Comparison of ENCODE assay signal across 16 cellular contexts in the genomic region with DNA sequence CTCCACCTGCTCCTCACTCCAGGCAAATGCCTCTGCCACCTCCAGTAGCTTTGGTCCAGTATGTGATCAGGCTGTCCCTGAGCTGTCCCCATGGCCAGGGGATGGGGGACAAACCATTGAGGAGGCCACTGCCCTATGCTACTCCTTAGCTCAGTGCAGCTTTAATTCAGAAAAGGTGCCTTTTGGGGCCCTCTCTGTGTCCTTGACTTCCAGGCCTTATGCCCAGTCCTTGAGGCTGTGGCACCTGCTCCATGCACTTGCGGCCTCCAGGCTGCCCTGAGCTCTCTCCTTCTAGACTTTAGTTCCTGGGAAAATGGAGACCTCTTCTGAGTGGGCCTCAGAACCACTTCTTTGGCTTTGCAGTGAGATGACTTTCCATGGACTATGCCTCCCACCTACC.
A peak's percentile ranks its signal among the peaks of the same experiment; 100 is the strongest.
DNase-seq lines count a peak whose midpoint lies in the region; ATAC-seq and TF ChIP-seq lines count a peak whose summit lies in the region.
"Had no signal": no experiment of that assay in that cellular context is flagged by ENCODE, and none has a peak within 500 bp of the region (broad histone marks: within the 10 kb centered on the region; RNA-seq: fewer than 3 reads in every experiment).

No MANE protein-coding gene starts in this region.

- no peak overlapping the region for H2BK15ac ChIP-seq in neuronal stem cell (ENCODE audit: low read length)

- H3K27ac ChIP-seq in left lung (no peak overlapping the region), aorta (ENCODE audit: low read depth in 1 of 2, low read length in 2 of 2) (no peak overlapping the region), neuronal stem cell (replicated peaks; ENCODE audit: low read length) (no peak overlapping the region)
- H3K27ac ChIP-seq: BLaER1 had no signal

- H3K9me3 Mint-ChIP-seq in brain, result peaks cover 0 to 2% (median 0%) of the 10 kb centered on the region in 5 experiments
- no peaks in the 10 kb centered on the region for H3K9me3 Mint-ChIP-seq in type B pancreatic cell
- H3K9me3 Mint-ChIP-seq: CD4-positive, alpha-beta memory T cell had no signal

- H3K36me3 Mint-ChIP-seq in brain, result no peaks in the 10 kb centered on the region
- no peaks in the 10 kb centered on the region for H3K36me3 Mint-ChIP-seq in type B pancreatic cell
- H3K36me3 Mint-ChIP-seq: CD14-positive monocyte; CD4-positive, alpha-beta memory T cell had no signal

- no peak overlapping the region for H3K9ac ChIP-seq in neuronal stem cell (ENCODE audit: low read depth, low read length, poor library complexity)
- H3K9ac ChIP-seq: BLaER1 had no signal

- H3K18ac ChIP-seq in neuronal stem cell (ENCODE audit: low read length), result no peak overlapping the region

- H2AFZ ChIP-seq in neuronal stem cell (ENCODE audit: low read length), result no peak overlapping the region

- no peak overlapping the region for H4K8ac ChIP-seq in neuronal stem cell (ENCODE audit: low read depth, low read length)

- intact Hi-C loops in left lung (cut with DNase I), result no loop called here
- intact Hi-C loops in sciatic nerve (cut with DNase I), result no loop called here
- intact Hi-C loops in aorta (cut with DNase I), result no loop called here

- H3K4me1 ChIP-seq in left lung, result peaks cover 0 to 4% of the 10 kb centered on the region in 2 donors
- H3K4me1 ChIP-seq in aorta (ENCODE audit: control insufficient read depth in 1 of 2, insufficient read depth in 2 of 2, low read length in 2 of 2), result no peaks in the 10 kb centered on the region
- H3K4me1 ChIP-seq in neuronal stem cell (ENCODE audit: control insufficient read depth in 2 of 2, insufficient read depth in 1 of 2, low read depth in 1 of 2, low read length in 2 of 2), result peaks cover 0 to under 1% of the 10 kb centered on the region in 2 donors
- H3K4me1 ChIP-seq: BLaER1, HAP-1 had no signal

- H3K23ac ChIP-seq in neuronal stem cell (ENCODE audit: low read depth, low read length, poor library complexity), result no peak overlapping the region

- H3K4ac ChIP-seq in neuronal stem cell (ENCODE audit: low read length), result no peak overlapping the region

- peak overlapping the region in 4 of 5 experiments; percentile 4 to 84 (median 68) for H3K27ac Mint-ChIP-seq in brain
- H3K27ac Mint-ChIP-seq in type B pancreatic cell, result no peak overlapping the region
- H3K27ac Mint-ChIP-seq: CD14-positive monocyte; CD4-positive, alpha-beta memory T cell had no signal

- H3K36me3 ChIP-seq in left lung (no peaks in the 10 kb centered on the region), aorta (ENCODE audit: control insufficient read depth in 1 of 2, insufficient read depth in 2 of 2, low read length in 1 of 2) (no peaks in the 10 kb centered on the region), neuronal stem cell (replicated peaks in 1 of 2; ENCODE audit: control insufficient read depth in 2 of 2, insufficient read depth in 2 of 2, low read length in 2 of 2) (no peaks in the 10 kb centered on the region)
- H3K36me3 ChIP-seq: BLaER1, HAP-1 had no signal

- H3K4me3 Mint-ChIP-seq in brain (no peak overlapping the region), type B pancreatic cell (no peak overlapping the region)
- H3K4me3 Mint-ChIP-seq: CD14-positive monocyte; CD4-positive, alpha-beta memory T cell had no signal

- no peak overlapping the region for H2BK120ac ChIP-seq in neuronal stem cell (ENCODE audit: low read depth, low read length)

- no peak overlapping the region for H3K14ac ChIP-seq in neuronal stem cell (ENCODE audit: low read length)

- no peaks in the 10 kb centered on the region for H3K9me3 ChIP-seq in left lung
- H3K9me3 ChIP-seq in aorta (ENCODE audit: control insufficient read depth, low read length), result no peaks in the 10 kb centered on the region
- H3K9me3 ChIP-seq in neuronal stem cell (replicated peaks in 1 of 2; ENCODE audit: control insufficient read depth in 2 of 2, insufficient read depth in 1 of 2, low read depth in 1 of 2, low read length in 2 of 2), result no peaks in the 10 kb centered on the region
- H3K9me3 ChIP-seq: BLaER1, HAP-1 had no signal

- WGBS in aorta, 2 donors, result 96 to 100% methylated on average over 1 of the region's 1 CpG
- WGBS in neuronal stem cell (ENCODE audit: extremely low coverage in 2 of 2, insufficient read length in 2 of 2, insufficient replicate concordance in 1 of 2), 2 donors, result no CpG with 5 or more reads among the region's 1 CpG

- peaks cover 3% of the 10 kb centered on the region for H3K27me3 Mint-ChIP-seq in brain
- H3K27me3 Mint-ChIP-seq in type B pancreatic cell, result no peaks in the 10 kb centered on the region

- H3K4me1 Mint-ChIP-seq in brain (peaks cover 74% of the 10 kb centered on the region), type B pancreatic cell (ENCODE audit: unreplicated experiment) (peaks cover 5% of the 10 kb centered on the region)
- H3K4me1 Mint-ChIP-seq: CD14-positive monocyte; CD4-positive, alpha-beta memory T cell had no signal

- H3K4me2 ChIP-seq in neuronal stem cell (ENCODE audit: insufficient read depth, low read length, poor library complexity, severe bottlenecking), result no peak overlapping the region
- H3K4me2 ChIP-seq: BLaER1 had no signal

- TF ChIP-seq CTCF in brain (conservative IDR thresholded peaks at IDR 0.05) (no peak), left lung (IDR thresholded peaks at IDR 0.05) (no peak), type B pancreatic cell (conservative IDR thresholded peaks at IDR 0.05) (no peak)

- H2BK12ac ChIP-seq in neuronal stem cell (ENCODE audit: low read length), result no peak overlapping the region

- ATAC-seq in left lung, result peak; percentile 18
- ATAC-seq in sciatic nerve, result peak; percentile 17
- peak; percentile 37 for ATAC-seq in aorta (ENCODE audit: low FRiP score)
- ATAC-seq: HepG2 had no signal

- no peak overlapping the region for H3K4me3 ChIP-seq in left lung
- H3K4me3 ChIP-seq in aorta (ENCODE audit: low read length in 2 of 2), result no peak overlapping the region
- no peak overlapping the region for H3K4me3 ChIP-seq in neuronal stem cell (ENCODE audit: low read length in 2 of 2)
- H3K4me3 ChIP-seq: BLaER1, HAP-1 had no signal

- no peak for DNase-seq in left lung
- no peak for DNase-seq in sciatic nerve (ENCODE audit: low spot score)
- DNase-seq in aorta, result no peak
- DNase-seq in mucosa of gallbladder (ENCODE audit: low spot score), result no peak
- no peak for DNase-seq in neuronal stem cell (ENCODE audit: low spot score)
- no peak for DNase-seq in type B pancreatic cell (ENCODE audit: extremely low spot score, unreplicated experiment)
- DNase-seq: 8988T; CD4-positive, alpha-beta memory T cell; DMS153; DMS79; GDM1 had no signal

- no peaks in the 10 kb centered on the region for H3K27me3 ChIP-seq in left lung
- H3K27me3 ChIP-seq in aorta (ENCODE audit: control insufficient read depth in 1 of 2, insufficient read depth in 2 of 2, low read length in 1 of 2), result no peaks in the 10 kb centered on the region
- H3K27me3 ChIP-seq in neuronal stem cell (ENCODE audit: control insufficient read depth in 3 of 3, insufficient read depth in 3 of 3, low read depth in 1 of 3, low read length in 3 of 3), result no peaks in the 10 kb centered on the region
- H3K27me3 ChIP-seq: BLaER1 had no signal

- no peak overlapping the region for H2BK5ac ChIP-seq in neuronal stem cell (ENCODE audit: low read length)

- no peak overlapping the region for H2AK5ac ChIP-seq in neuronal stem cell (ENCODE audit: low read depth, low read length)

- no peaks in the 10 kb centered on the region for H3K79me1 ChIP-seq in neuronal stem cell (ENCODE audit: low read depth, low read length)

- H4K91ac ChIP-seq in neuronal stem cell (ENCODE audit: low read depth, low read length, poor library complexity), result no peak overlapping the region
